ENCODE assay signal across 23 cellular contexts in genomic region chr14:24067133-24068082, GRCh38. TPM values are rescaled to one million over a fixed set of nuclear protein-coding genes. Genes with fewer than 3 reads are reported as not detected.
DNase-seq lines count a peak whose midpoint lies in the region; ATAC-seq and TF ChIP-seq lines count a peak whose summit lies in the region.
"Had no signal": no experiment of that assay in that cellular context is flagged by ENCODE, and none has a peak within 500 bp of the region (broad histone marks: within the 10 kb centered on the region; RNA-seq: fewer than 3 reads in every experiment).

No MANE protein-coding gene starts in this region.

- no peak for TF ChIP-seq CTCF in mucosa of descending colon (IDR thresholded peaks at IDR 0.05)
- no peak for TF ChIP-seq CTCF in upper lobe of right lung (IDR thresholded peaks at IDR 0.05)

- intact Hi-C loops in mucosa of descending colon (cut with DNase I, micrococcal nuclease) (no loop called here), upper lobe of right lung (cut with DNase I) (no loop called here)

- peak; percentile 35 for DNase-seq in DMS53 (lab: John Stamatoyannopoulos, UW)
- no peak for DNase-seq in DMS53 treated with DMSO at 0.1 percent for 48 hours (lab: John Stamatoyannopoulos, UW; ENCODE audit: unreplicated experiment)
- DNase-seq in mucosa of descending colon = peak in 2 of 3 donors; percentile 31 to 32
- peak; percentile 19 for DNase-seq in upper lobe of right lung
- DNase-seq in NK-92 treated with Interleukin-12 subunit alpha and Interleukin-12 subunit beta, amount 100 ng/mL, for 24 hours (lab: John Stamatoyannopoulos, UW) = no peak
- DNase-seq: BE2C; Calu3; CD4-positive, alpha-beta T cell; DND-41; HCEC 1CT; NCI-H1048; NCI-H1436 treated with DMSO at 0.1 percent for 48 hours; NCI-H2081 treated with DMSO at 0.1 percent for 48 hours; NCI-H524; Peyer's patch; SHP77 had no signal

- H3K27me3 ChIP-seq in layer of hippocampus (ENCODE audit: control insufficient read depth, insufficient read depth, low read length) (no peaks in the 10 kb centered on the region), upper lobe of right lung (no peaks in the 10 kb centered on the region)
- H3K27me3 ChIP-seq: BE2C, Peyer's patch had no signal

- H3K4me1 ChIP-seq in mucosa of descending colon (ENCODE audit: low read depth) (peaks cover 20% of the 10 kb centered on the region), upper lobe of right lung (no peaks in the 10 kb centered on the region)
- H3K4me1 ChIP-seq: BE2C had no signal

- H3K36me3 ChIP-seq in mucosa of descending colon (ENCODE audit: low read depth) = no peaks in the 10 kb centered on the region
- no peaks in the 10 kb centered on the region for H3K36me3 ChIP-seq in upper lobe of right lung
- H3K36me3 ChIP-seq: BE2C, Peyer's patch had no signal

- ATAC-seq in mucosa of descending colon (peak; percentile 57), upper lobe of right lung (no peak), GM18909 (IDR thresholded peaks at IDR 0.05; ENCODE audit: poor library complexity, unreplicated experiment) (no peak), HG02885 (IDR thresholded peaks at IDR 0.05; ENCODE audit: poor library complexity, unreplicated experiment) (no peak)
- ATAC-seq: GM12878 had no signal

- no peak overlapping the region for H3K4me3 ChIP-seq in mucosa of descending colon
- H3K4me3 ChIP-seq in upper lobe of right lung = no peak overlapping the region
- H3K4me3 ChIP-seq: GM12878, Peyer's patch had no signal

- peak overlapping the region; percentile 1 for H3K27ac ChIP-seq in layer of hippocampus (ENCODE audit: low read depth, low read length)
- H3K27ac ChIP-seq in upper lobe of right lung = no peak overlapping the region
- H3K27ac ChIP-seq: 22Rv1, KMS-11 had no signal

- no peaks in the 10 kb centered on the region for H3K9me3 ChIP-seq in mucosa of descending colon
- no peaks in the 10 kb centered on the region for H3K9me3 ChIP-seq in upper lobe of right lung
- H3K9me3 ChIP-seq: BE2C, Peyer's patch had no signal

RNA-seq across cellular contexts. Expression of gene CPNE6, which starts 4.0 kb away (rescaled TPM):
- total RNA-seq in mucosa of descending colon (1 to 10 TPM in 1 of 3 donors, under 1 TPM in 1, not detected in 1; 0.14 to 2.2 TPM), upper lobe of right lung (not detected)
- total RNA-seq: Calu3; CD4-positive, alpha-beta T cell; M059J had no signal

RNA-seq across cellular contexts. Expression of gene CARMIL3, which starts 15.6 kb away (rescaled TPM):
- total RNA-seq in mucosa of descending colon (1 to 10 TPM; 1.4 to 2.7 (median 1.5) TPM), upper lobe of right lung (0.96 TPM)
- total RNA-seq: M059J had no signal

RNA-seq across cellular contexts. Expression of gene PCK2, which starts 26.7 kb away (rescaled TPM):
- 100 to 1,000 TPM in 2 of 3 donors, 10 to 100 TPM in 1; 64.7 to 150 (median 150) TPM for total RNA-seq in mucosa of descending colon
- 39.9 TPM for total RNA-seq in upper lobe of right lung

RNA-seq across cellular contexts. Expression of gene DCAF11, which starts 47.2 kb away (rescaled TPM):
- total RNA-seq in mucosa of descending colon (100 to 1,000 TPM in 1 of 3 donors, 10 to 100 TPM in 2; 65.8 to 101 (median 84.9) TPM), upper lobe of right lung (57.8 TPM)

RNA-seq across cellular contexts. Expression of gene NRL, which starts 47.3 kb away (rescaled TPM):
- 1 to 10 TPM; 2.3 to 4.5 (median 2.8) TPM for total RNA-seq in mucosa of descending colon
- total RNA-seq in upper lobe of right lung = 2.8 TPM

Comparison
In these comparisons a context has a peak if more than half of its experiments do, and no peak if none do; other contexts are left out.
1. DNase-seq: peak in DMS53 (single experiment), mucosa of descending colon (2 of 3) and upper lobe of right lung (single experiment); none in DMS53 treated with DMSO at 0.1 percent for 48 hours (single experiment) and NK-92 treated with Interleukin-12 subunit alpha and Interleukin-12 subunit beta, amount 100 ng/mL, for 24 hours (single experiment).